21 cellular contexts compared by ENCODE assay signal in genomic region chr20:44403194-44404112, GRCh38. TPM values are rescaled to one million over a fixed set of nuclear protein-coding genes. Genes with fewer than 3 reads are reported as not detected.
DNase-seq lines count a peak whose midpoint lies in the region; ATAC-seq and TF ChIP-seq lines count a peak whose summit lies in the region.
"Had no signal": no experiment of that assay in that cellular context is flagged by ENCODE, and none has a peak within 500 bp of the region (broad histone marks: within the 10 kb centered on the region; RNA-seq: fewer than 3 reads in every experiment).

No MANE protein-coding gene starts in this region.

- no peaks in the 10 kb centered on the region for H3K9me3 Mint-ChIP-seq in type B pancreatic cell
- H3K9me3 Mint-ChIP-seq: CD4-positive, alpha-beta memory T cell had no signal

- no peaks in the 10 kb centered on the region for H3K36me3 Mint-ChIP-seq in type B pancreatic cell
- H3K36me3 Mint-ChIP-seq: CD4-positive, alpha-beta memory T cell had no signal

- H3K27me3 Mint-ChIP-seq in type B pancreatic cell = peaks cover 18% of the 10 kb centered on the region

- H3K4me3 ChIP-seq in HEK293 (ENCODE audit: low read depth, low read length) (no peak overlapping the region), muscle layer of duodenum (ENCODE audit: low read depth in 1 of 2, low read length in 2 of 2) (peak overlapping the region in 1 of 2 donors; percentile 57)
- H3K4me3 ChIP-seq: BLaER1 had no signal

- H3K4me1 ChIP-seq in HEK293 (ENCODE audit: control insufficient read depth, insufficient read depth, low read length) (no peaks in the 10 kb centered on the region), muscle layer of duodenum (ENCODE audit: control insufficient read depth in 1 of 2, insufficient read depth in 2 of 2, low read length in 2 of 2) (no peaks in the 10 kb centered on the region)
- H3K4me1 ChIP-seq: BLaER1 had no signal

- ATAC-seq in esophagus mucosa (no peak), GM19351 (IDR thresholded peaks at IDR 0.05; ENCODE audit: unreplicated experiment) (no peak)
- ATAC-seq: Right ventricle myocardium inferior had no signal

- DNase-seq in left kidney (ENCODE audit: low read depth, low spot score) (peak; percentile 24), type B pancreatic cell (ENCODE audit: extremely low spot score, unreplicated experiment) (no peak), activated T-cell treated with anti-CD3 and anti-CD28 coated beads for 4 hours (no peak)
- DNase-seq: Calu3; CD4-positive, alpha-beta memory T cell; GF-D8; GOT3; HFFc6; KBM-7; NCI-H1105; NCI-H2081; NCI-H510A; NCI-H748 treated with DMSO at 0.1 percent for 48 hours; NK-92 treated with Interleukin-12 subunit alpha and Interleukin-12 subunit beta, amount 100 ng/mL, for 24 hours had no signal

- H3K4me3 Mint-ChIP-seq in type B pancreatic cell = peak overlapping the region; percentile 49
- H3K4me3 Mint-ChIP-seq: CD4-positive, alpha-beta memory T cell; HFFc6 had no signal

- H3K9me3 ChIP-seq in HEK293 (ENCODE audit: control insufficient read depth, insufficient read depth, low read depth, low read length) = no peaks in the 10 kb centered on the region
- no peaks in the 10 kb centered on the region for H3K9me3 ChIP-seq in muscle layer of duodenum (ENCODE audit: control insufficient read depth in 1 of 2, low read length in 2 of 2)
- H3K9me3 ChIP-seq: BLaER1 had no signal

- CTCF ChIA-PET in HEK293 (lab: Yijun Ruan, JAX) = interaction anchor here (0.6 kb wide), 1 partner anchor 949 kb away, joined by 3 read pairs; no protein-coding TSS in a partner anchor

- no peak overlapping the region for H3K27ac Mint-ChIP-seq in type B pancreatic cell
- H3K27ac Mint-ChIP-seq: HFFc6 had no signal

- no peaks in the 10 kb centered on the region for H3K27me3 ChIP-seq in muscle layer of duodenum (ENCODE audit: low read depth, low read length)
- H3K27me3 ChIP-seq: BLaER1 had no signal

- no peaks in the 10 kb centered on the region for H3K36me3 ChIP-seq in HEK293 (ENCODE audit: control insufficient read depth in 2 of 2, insufficient read depth in 1 of 2, low read length in 2 of 2)
- H3K36me3 ChIP-seq in muscle layer of duodenum (ENCODE audit: control insufficient read depth in 1 of 2, insufficient read depth in 2 of 2, low read length in 2 of 2) = no peaks in the 10 kb centered on the region
- H3K36me3 ChIP-seq: BLaER1 had no signal

- POLR2A ChIA-PET in HEK293 (lab: Yijun Ruan, JAX) = no interaction called here

- peaks cover 4% of the 10 kb centered on the region for H3K4me1 Mint-ChIP-seq in type B pancreatic cell (ENCODE audit: unreplicated experiment)

- H3K27ac ChIP-seq in HEK293 (ENCODE audit: extremely low read depth, low read depth, low read length) (no peak overlapping the region), muscle layer of duodenum (ENCODE audit: low read length) (peak overlapping the region; percentile 89)
- H3K27ac ChIP-seq: BLaER1 had no signal

- no peak for TF ChIP-seq CTCF in HEK293 (tag by site-specific recombination; IDR thresholded peaks at IDR 0.05)
- TF ChIP-seq CTCF in type B pancreatic cell (conservative IDR thresholded peaks at IDR 0.05) = no peak

TF ChIP-seq in HEK293, 187 proteins besides CTCF, POLR2A, EP300 and RAD21:
- TF ChIP-seq PATZ1 (tag by site-specific recombination; IDR thresholded peaks at IDR 0.05) (no peak), ZIC2 (tag by site-specific recombination; IDR thresholded peaks at IDR 0.05) (0 out of 2 replicates have a peak, but pooled peaks have one; percentile 19)

RNA-seq across cellular contexts. Expression of gene HNF4A, which starts 48.0 kb away (rescaled TPM):
- 19.9 and 41.7 TPM in 2 replicates for total RNA-seq in type B pancreatic cell (ENCODE audit: low replicate concordance)
- total RNA-seq in esophagus mucosa = not detected
- total RNA-seq: A673; CD4-positive, alpha-beta memory T cell; HFFc6; Right ventricle myocardium inferior had no signal

Comparison
In these comparisons a context has a peak if more than half of its experiments do, and no peak if none do; other contexts are left out.
1. RNA of gene HNF4A, which starts 48.0 kb away (total RNA-seq): 19.9 to 41.7 TPM in type B pancreatic cell; not detected in esophagus mucosa (single experiment); every median in the first group is over 10 times any median in the second.